22 cellular contexts compared by ENCODE assay signal in the genomic region with DNA sequence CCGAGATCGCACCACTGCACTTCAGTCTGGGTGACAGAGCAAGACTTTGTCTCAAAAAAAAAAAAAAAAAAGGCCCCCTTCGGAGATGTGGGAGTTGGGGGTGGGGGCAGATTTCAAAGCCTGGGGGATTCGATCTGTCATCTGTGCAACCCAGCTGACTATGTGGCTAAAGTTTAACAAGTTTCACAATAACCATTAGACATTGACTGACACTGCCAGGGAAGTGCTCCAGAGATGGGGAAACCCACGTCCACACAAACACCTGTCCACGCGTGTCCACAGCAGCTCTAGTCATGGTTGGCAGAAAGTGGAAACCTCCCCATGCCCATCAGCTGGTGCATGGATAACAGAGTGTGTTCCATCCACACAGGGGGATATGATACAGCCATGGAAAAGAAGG. TPM values are rescaled to one million over a fixed set of nuclear protein-coding genes. Genes with fewer than 3 reads are reported as not detected.
"Had no signal": no experiment of that assay in that cellular context is flagged by ENCODE, and none has a peak within 500 bp of the region (broad histone marks: within the 10 kb centered on the region; RNA-seq: fewer than 3 reads in every experiment).

No MANE protein-coding gene starts in this region.

- DNase-seq: activated CD4-positive, alpha-beta T cell treated with anti-CD3 and anti-CD28 coated beads for 1 hour; activated CD4-positive, alpha-beta T cell treated with anti-CD3 and anti-CD28 coated beads, Interleukin-2, amount 50 U/mL, for 48 hours; activated naive CD4-positive, alpha-beta T cell treated with anti-CD3 and anti-CD28 coated beads for 36 hours; activated naive CD8-positive, alpha-beta T cell treated with anti-CD3 and anti-CD28 coated beads, Interleukin-2, amount 50 U/mL, for 24 hours; aorta; cerebellar nuclear complex; effector CD8-positive, alpha-beta T cell; esophagus squamous epithelium; mesenchymal stem cell; occipital lobe; right cardiac atrium; stimulated activated naive CD8-positive, alpha-beta T cell treated with anti-CD3 and anti-CD28 coated beads, Interleukin-15, Interleukin-2, amounts not matched to agents 100 U/mL and 50 U/mL, for 24 hours; T-helper 1 cell; trophoblast cell had no signal

- H3K4me3 ChIP-seq: breast epithelium, esophagus squamous epithelium, hepatocyte had no signal

- ATAC-seq: activated naive CD8-positive, alpha-beta T cell treated with anti-CD3 and anti-CD28 coated beads, Interleukin-2, amount 50 U/mL, for 24 hours; activated T-helper 17 cell treated with anti-CD3 and anti-CD28 coated beads, Interleukin-2, amount 50 U/mL, for 72 hours; natural killer cell treated with Interleukin-12 subunit alpha and Interleukin-12 subunit beta and Interleukin-15 and Interleukin-18, amount 100 ng/mL, for 72 hours; stimulated activated naive CD8-positive, alpha-beta T cell treated with anti-CD3 and anti-CD28 coated beads, Interleukin-15, Interleukin-2, amounts not matched to agents 100 U/mL and 50 U/mL, for 24 hours had no signal

- H3K27ac ChIP-seq: breast epithelium, esophagus squamous epithelium, hepatocyte, VCaP had no signal

- FAIRE-seq: endothelial cell of umbilical vein, keratinocyte, small intestine had no signal

- H3K36me3 ChIP-seq: breast epithelium, esophagus squamous epithelium had no signal

- H3K4me1 ChIP-seq: breast epithelium, esophagus squamous epithelium had no signal

- H3K27me3 ChIP-seq: breast epithelium, hepatocyte had no signal

- H3K9me3 ChIP-seq: breast epithelium, esophagus squamous epithelium had no signal

RNA-seq across cellular contexts. Expression of a gene that starts 37.6 kb away (rescaled TPM):
- total RNA-seq: activated naive CD4-positive, alpha-beta T cell treated with anti-CD3 and anti-CD28 coated beads for 36 hours had no signal
